In genomic region chr3:65342084-65342683, GRCh38 we compare ENCODE assay signal across 8 cellular contexts.
A peak's percentile ranks its signal among the peaks of the same experiment; 100 is the strongest.
DNase-seq lines count a peak whose midpoint lies in the region; ATAC-seq and TF ChIP-seq lines count a peak whose summit lies in the region.

No MANE protein-coding gene starts in this region.

- peak; percentile 68 for TF ChIP-seq CTCF in RWPE2 (IDR thresholded peaks at IDR 0.05; ENCODE audit: poor library complexity, severe bottlenecking)

- no peak overlapping the region for H3K4me3 ChIP-seq in RWPE2 (ENCODE audit: severe bottlenecking)

- H3K4me1 ChIP-seq in RWPE2 (ENCODE audit: insufficient read depth, poor library complexity, severe bottlenecking), result no peaks in the 10 kb centered on the region

- no peaks in the 10 kb centered on the region for H3K9me3 ChIP-seq in RWPE2 (ENCODE audit: severe bottlenecking)

- no peaks in the 10 kb centered on the region for H3K36me3 ChIP-seq in RWPE2 (ENCODE audit: low read depth)

- no peaks in the 10 kb centered on the region for H3K27me3 ChIP-seq in RWPE2 (ENCODE audit: insufficient read depth, poor library complexity, severe bottlenecking)

- DNase-seq in NCI-H524 (lab: John Stamatoyannopoulos, UW) (peak; percentile 9 to 35), NCI-H524 treated with DMSO at 0.1 percent for 48 hours (lab: John Stamatoyannopoulos, UW) (no peak), RWPE2 (ENCODE audit: low spot score) (no peak), fibroblast of gingiva (ENCODE audit: low read depth) (peak; percentile 19), renal cortical epithelial cell (ENCODE audit: low read depth) (peak; percentile 36), inferior parietal cortex (ENCODE audit: extremely low spot score) (no peak)

- no peak overlapping the region for H3K27ac ChIP-seq in RWPE2 (ENCODE audit: poor library complexity, severe bottlenecking)

- ATAC-seq in HG02981 (IDR thresholded peaks at IDR 0.05; ENCODE audit: unreplicated experiment) (peak; percentile 78), RWPE2 (ENCODE audit: low read depth) (peak; percentile 78), GM21737 (IDR thresholded peaks at IDR 0.05; ENCODE audit: unreplicated experiment) (no peak)

Comparison
In these comparisons a context has a peak if more than half of its experiments do, and no peak if none do; other contexts are left out.
1. DNase-seq: peak in NCI-H524 (2 of 2), fibroblast of gingiva (single experiment) and renal cortical epithelial cell (single experiment); none in NCI-H524 treated with DMSO at 0.1 percent for 48 hours (single experiment), RWPE2 (single experiment) and inferior parietal cortex (single experiment).